ENCODE assay signal across 9 cellular contexts in the genomic region with DNA sequence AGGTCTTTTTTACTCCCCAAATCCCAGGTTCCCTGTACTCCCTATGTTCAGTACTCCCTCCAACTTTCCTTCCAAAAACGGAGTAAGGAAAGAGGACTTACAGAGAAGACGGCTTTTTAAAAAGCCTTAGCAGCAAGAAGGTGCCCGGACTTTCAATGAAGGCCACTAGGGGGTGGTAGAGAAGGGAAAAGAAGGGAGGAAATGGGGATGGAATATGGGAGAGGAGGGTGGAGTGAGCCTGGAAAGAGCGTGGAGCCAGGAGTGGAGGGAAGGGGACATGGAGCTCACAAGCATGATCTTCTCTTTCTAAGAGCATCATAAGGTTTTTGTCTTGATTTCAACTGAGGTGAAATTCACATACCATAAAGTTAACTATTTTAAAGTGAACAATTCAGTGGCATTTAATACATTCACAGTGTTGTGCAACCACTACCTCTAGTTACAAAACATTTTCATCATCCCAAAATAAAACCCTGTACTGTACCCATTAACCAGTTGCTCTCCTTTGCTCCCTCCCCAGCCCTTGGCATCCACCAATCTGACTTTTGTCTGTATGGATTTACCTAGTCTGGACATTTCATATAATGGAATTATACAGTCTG.
A peak's percentile ranks its signal among the peaks of the same experiment; 100 is the strongest.
DNase-seq lines count a peak whose midpoint lies in the region; ATAC-seq, FAIRE-seq and TF ChIP-seq lines count a peak whose summit lies in the region.
"Had no signal": no experiment of that assay in that cellular context is flagged by ENCODE, and none has a peak within 500 bp of the region (broad histone marks: within the 10 kb centered on the region; RNA-seq: fewer than 3 reads in every experiment).

No MANE protein-coding gene starts in this region.

- no peaks in the 10 kb centered on the region for H3K9me3 ChIP-seq in endothelial cell of umbilical vein (replicated peaks; ENCODE audit: control insufficient read depth, insufficient read depth, low read length)
- no peaks in the 10 kb centered on the region for H3K9me3 ChIP-seq in neural progenitor cell (ENCODE audit: low read depth)

- in situ Hi-C loops in SK-MEL-5 (cut with HindIII; ENCODE audit: low pct_unique_long_range_greater_than_20kb, low sequenced_read_pairs): no loop called here

- H3K36me3 ChIP-seq in endothelial cell of umbilical vein (ENCODE audit: control insufficient read depth in 2 of 2, extremely low read depth in 1 of 2, insufficient read depth in 2 of 2, low read length in 2 of 2): no peaks in the 10 kb centered on the region
- no peaks in the 10 kb centered on the region for H3K36me3 ChIP-seq in neural progenitor cell

- no peak overlapping the region for H3K4me3 ChIP-seq in endothelial cell of umbilical vein (replicated peaks in 1 of 3; ENCODE audit: insufficient read depth in 1 of 3, low read depth in 1 of 3, low read length in 3 of 3)
- no peak overlapping the region for H3K4me3 ChIP-seq in neural progenitor cell

- no TSS peak for BruUV-seq in endothelial cell of umbilical vein (replicated peaks; lab: Mats Ljungman, UMichigan)

- H3F3A ChIP-seq in neural progenitor cell (ENCODE audit: low read depth): no peaks in the 10 kb centered on the region

- no peak overlapping the region for H3K27ac Mint-ChIP-seq in neural progenitor cell

- H3K79me2 ChIP-seq in endothelial cell of umbilical vein (ENCODE audit: control insufficient read depth, insufficient read depth, low read length) (no peaks in the 10 kb centered on the region), neural progenitor cell (ENCODE audit: low read depth) (no peaks in the 10 kb centered on the region)

- ATAC-seq in HG03095 (IDR thresholded peaks at IDR 0.05; ENCODE audit: unreplicated experiment) (no peak), HG02759 (IDR thresholded peaks at IDR 0.05; ENCODE audit: unreplicated experiment) (no peak)

- H3K36me3 Mint-ChIP-seq in neural progenitor cell: no peaks in the 10 kb centered on the region

- no peak for TF ChIP-seq POLR2A in endothelial cell of umbilical vein (IDR thresholded peaks at IDR 0.05; ENCODE audit: low read depth, low read length)

- peak; percentile 66 to 69 for TF ChIP-seq CTCF in endothelial cell of umbilical vein (IDR thresholded peaks at IDR 0.05; ENCODE audit: extremely low read depth in 1 of 2, insufficient read depth in 1 of 2, low read depth in 1 of 2, low read length in 2 of 2)
- TF ChIP-seq CTCF in neural progenitor cell (IDR thresholded peaks at IDR 0.05): peak; percentile 80

- H3K4me2 ChIP-seq in endothelial cell of umbilical vein (ENCODE audit: insufficient read depth, low read length) (no peak overlapping the region), neural progenitor cell (no peak overlapping the region)

- no peaks in the 10 kb centered on the region for H3K4me1 ChIP-seq in endothelial cell of umbilical vein (ENCODE audit: control insufficient read depth, extremely low read depth, insufficient read depth, low read length)
- H3K4me1 ChIP-seq in neural progenitor cell: no peaks in the 10 kb centered on the region

- H3K27me3 Mint-ChIP-seq in neural progenitor cell (ENCODE audit: insufficient read depth, low read depth): no peaks in the 10 kb centered on the region

- POLR2A ChIA-PET in endothelial cell of umbilical vein (lab: Charles Lee): no interaction called here

- intact Hi-C loops in endothelial cell of umbilical vein (cut with micrococcal nuclease): loop anchor here (1.0 to 10.0 kb wide), 5 partner anchors 208 to 735 kb away; no protein-coding TSS in a partner anchor

- no peak overlapping the region for H3K27ac ChIP-seq in endothelial cell of umbilical vein (ENCODE audit: insufficient read depth, low read depth, low read length)
- no peak overlapping the region for H3K27ac ChIP-seq in neural progenitor cell

- dilution Hi-C loops in endothelial cell of umbilical vein (cut with MboI; ENCODE audit: extremely low pct_ligation_motif_present, low sequenced_read_pairs): no loop called here

- H3K4me3 Mint-ChIP-seq in neural progenitor cell: no peak overlapping the region

- H3K9ac ChIP-seq in endothelial cell of umbilical vein (replicated peaks; ENCODE audit: extremely low read depth, insufficient read depth, low read length): no peak overlapping the region
- no peak overlapping the region for H3K9ac ChIP-seq in neural progenitor cell

- H3K4me1 Mint-ChIP-seq in neural progenitor cell: peaks cover 12% of the 10 kb centered on the region

- H4K20me1 ChIP-seq in endothelial cell of umbilical vein (replicated peaks; ENCODE audit: control insufficient read depth, extremely low read depth, insufficient read depth, low read length) (no peaks in the 10 kb centered on the region), neural progenitor cell (ENCODE audit: low read depth) (no peaks in the 10 kb centered on the region)

- no peak overlapping the region for H2AFZ ChIP-seq in endothelial cell of umbilical vein (ENCODE audit: low read depth, low read length)
- no peak overlapping the region for H2AFZ ChIP-seq in neural progenitor cell (replicated peaks)

- FAIRE-seq in endothelial cell of umbilical vein (lab: Jason Lieb, UNC): peak; percentile 82
- FAIRE-seq: G401.6 had no signal

- CTCF ChIA-PET in endothelial cell of umbilical vein (lab: Charles Lee): interaction anchor here (0.6 to 5.0 kb wide), 28 partner anchors 9 to 734 kb away, joined by 3 to 51 read pairs (median 5); no protein-coding TSS in a partner anchor

- peaks cover 3 to 5% of the 10 kb centered on the region in 2 experiments for H3K27me3 ChIP-seq in endothelial cell of umbilical vein (ENCODE audit: control insufficient read depth in 2 of 2, insufficient read depth in 2 of 2, low read length in 2 of 2)
- H3K27me3 ChIP-seq in neural progenitor cell: no peaks in the 10 kb centered on the region

- H3K9me3 Mint-ChIP-seq in neural progenitor cell: peaks cover 3% of the 10 kb centered on the region

- no peaks in the 10 kb centered on the region for H3K9me1 ChIP-seq in endothelial cell of umbilical vein (replicated peaks; ENCODE audit: control insufficient read depth, extremely low read depth, insufficient read depth, low read length)

- peak; percentile 54 for DNase-seq in NCI-H510A treated with DMSO at 0.1 percent for 48 hours (lab: John Stamatoyannopoulos, UW)
- no peak for DNase-seq in NCI-H510A (lab: John Stamatoyannopoulos, UW)
- DNase-seq in HPDE6-E6E7 (ENCODE audit: extremely low spot score): peak; percentile 27
- peak; percentile 85 for DNase-seq in SK-MEL-5 (ENCODE audit: low read depth, low spot score)
- peak; percentile 74 for DNase-seq in endothelial cell of umbilical vein (ENCODE audit: low read depth, low spot score)
- DNase-seq in neural progenitor cell (ENCODE audit: low spot score): peak; percentile 72

TF ChIP-seq in endothelial cell of umbilical vein, 7 proteins besides CTCF, POLR2A, EP300 and RAD21:
- no peak for TF ChIP-seq FOS (IDR thresholded peaks at IDR 0.05; ENCODE audit: borderline replicate concordance, insufficient read depth, low read length)
TF ChIP-seq in endothelial cell of umbilical vein: peak in this region for 0.
